In the genomic region with DNA sequence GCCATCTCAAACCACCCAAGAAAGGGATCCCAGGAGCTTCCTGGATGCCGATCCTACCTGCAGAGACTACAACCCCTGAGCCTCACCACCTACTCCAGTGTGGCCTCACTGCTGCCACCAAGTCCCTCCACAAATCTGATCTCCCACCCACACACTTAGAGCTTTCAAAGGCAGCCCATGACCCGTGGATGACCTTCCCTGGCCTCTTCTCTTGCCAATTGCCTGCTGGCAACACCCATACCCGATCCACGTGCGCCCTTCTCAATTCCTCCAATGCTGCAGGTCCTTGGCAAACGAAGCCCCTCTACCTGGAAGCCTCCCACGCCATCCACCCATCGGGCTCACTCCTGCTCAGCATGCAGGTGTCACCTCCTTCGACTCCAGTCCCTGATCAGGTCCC, we compare ENCODE assay signal across 21 cellular contexts. TPM values are rescaled to one million over a fixed set of nuclear protein-coding genes. Genes with fewer than 3 reads are reported as not detected.
A peak's percentile ranks its signal among the peaks of the same experiment; 100 is the strongest.
DNase-seq lines count a peak whose midpoint lies in the region; ATAC-seq, FAIRE-seq and TF ChIP-seq lines count a peak whose summit lies in the region.
"Had no signal": no experiment of that assay in that cellular context is flagged by ENCODE, and none has a peak within 500 bp of the region (broad histone marks: within the 10 kb centered on the region; RNA-seq: fewer than 3 reads in every experiment).

No MANE protein-coding gene starts in this region.

- peaks cover 62 to 99% (median 89%) of the 10 kb centered on the region in 3 donors for H3K4me1 Mint-ChIP-seq in naive B cell
- H3K4me1 Mint-ChIP-seq in stimulated activated naive CD8-positive, alpha-beta T cell treated with anti-CD3 and anti-CD28 coated beads, Interleukin-15, amount 100 ng/mL, for 72 hours: peaks cover 76% of the 10 kb centered on the region
- H3K4me1 Mint-ChIP-seq: endodermal cell had no signal

- TF ChIP-seq CTCF in GM12878 (IDR thresholded peaks at IDR 0.05 in 2 of 3, conservative IDR thresholded peaks at IDR 0.05 in 1 of 3; ENCODE audit: control insufficient read depth in 2 of 3, extremely low read depth in 1 of 3, insufficient read depth in 1 of 3, low read depth in 3 of 3, low read length in 3 of 3): no peak

- H3K9ac ChIP-seq in GM12878 (ENCODE audit: control insufficient read depth, insufficient read depth, low read length): no peak overlapping the region

- H4K20me1 ChIP-seq in GM12878 (ENCODE audit: control insufficient read depth, insufficient read depth): no peaks in the 10 kb centered on the region

- RAD21 ChIA-PET in GM12878 (lab: Charles Lee; ENCODE audit: unreplicated experiment): interaction anchor here (0.6 to 1.0 kb wide), 2 partner anchors 39 to 115 kb away, joined by 3 read pairs; no protein-coding TSS in a partner anchor

- BruUV-seq in GM12878 (replicated peaks; lab: Mats Ljungman, UMichigan): no TSS peak

- no peaks in the 10 kb centered on the region for H3K27me3 ChIP-seq in GM12878 (replicated peaks in 1 of 2; ENCODE audit: control insufficient read depth in 2 of 2, insufficient read depth in 2 of 2, low read length in 1 of 2)
- H3K27me3 ChIP-seq: gastroesophageal sphincter had no signal

- DNase-seq in Right ventricle myocardium inferior (ENCODE audit: missing footprints) (no peak), cardiac septum (ENCODE audit: low spot score) (no peak), GM12878 (ENCODE audit: low read depth, low spot score) (no peak), naive B cell (no peak), COLO829 (ENCODE audit: low spot score) (no peak), NCI-H1694 (lab: John Stamatoyannopoulos, UW) (no peak)
- DNase-seq in stimulated activated naive CD8-positive, alpha-beta T cell treated with anti-CD3 and anti-CD28 coated beads, Interleukin-15, amount 100 ng/mL, for 72 hours: no peak
- DNase-seq: activated CD4-positive, alpha-beta T cell treated with anti-CD3 and anti-CD28 coated beads, Interleukin-2, amount 50 U/mL, for 4 hours; activated effector memory CD4-positive, alpha-beta T cell treated with anti-CD3 and anti-CD28 coated beads, Interleukin-2, amount 50 U/mL, for 16 hours; endodermal cell; NCI-H1092 treated with DMSO at 0.1 percent for 48 hours; NCI-H2029; psoas muscle; T-helper 9 cell; WERI-Rb-1 had no signal

- peaks cover 41 to 57% of the 10 kb centered on the region in 2 donors for H3K36me3 Mint-ChIP-seq in naive B cell

- peaks cover 47% of the 10 kb centered on the region for H3K79me2 ChIP-seq in GM12878 (ENCODE audit: control insufficient read depth, insufficient read depth, low read length)

- no peak for FAIRE-seq in GM12878 (lab: Jason Lieb, UNC)
- FAIRE-seq: A549, colon had no signal

- CTCF ChIA-PET in GM12878 (lab: Yijun Ruan, JAX): interaction anchor here (0.9 kb wide), 1 partner anchor 56 kb away, joined by 3 read pairs; no protein-coding TSS in a partner anchor

- no peak overlapping the region for H3K4me3 ChIP-seq in GM12878
- H3K4me3 ChIP-seq: A549, gastroesophageal sphincter, psoas muscle had no signal

- H3K27ac Mint-ChIP-seq in naive B cell: peak overlapping the region; percentile 43 to 100 (median 85)
- H3K27ac Mint-ChIP-seq in stimulated activated naive CD8-positive, alpha-beta T cell treated with anti-CD3 and anti-CD28 coated beads, Interleukin-15, amount 100 ng/mL, for 72 hours: peak overlapping the region in 1 of 2 donors; percentile 2
- H3K27ac Mint-ChIP-seq: endodermal cell had no signal

- H3K4me1 ChIP-seq in GM12878 (ENCODE audit: control insufficient read depth, insufficient read depth, low read length): peaks cover 43% of the 10 kb centered on the region
- H3K4me1 ChIP-seq: A549, psoas muscle had no signal

- TF ChIP-seq POLR2A in GM12878 (IDR thresholded peaks at IDR 0.05; ENCODE audit: low read depth, low read length): no peak

- POLR2A ChIA-PET in GM12878 (lab: Charles Lee): interaction anchor here (0.7 to 1.3 kb wide), 2 partner anchors 9 kb away, joined by 3 to 5 read pairs; no protein-coding TSS in a partner anchor

- in situ Hi-C loops in GM12878 (cut with MboI): no loop called here

- SMC1A ChIA-PET in GM12878 (lab: Charles Lee; ENCODE audit: uncharacterized antibody, unreplicated experiment): interaction anchor here (1.0 to 2.0 kb wide), 6 partner anchors 9 to 73 kb away, joined by 3 to 6 read pairs (median 4); no protein-coding TSS in a partner anchor

- ATAC-seq in Right ventricle myocardium inferior: peak; percentile 16
- ATAC-seq in GM12878: no peak
- no peak for ATAC-seq in naive B cell (ENCODE audit: low read depth in 2 of 2)
- no peak for ATAC-seq in stimulated activated naive CD8-positive, alpha-beta T cell treated with anti-CD3 and anti-CD28 coated beads, Interleukin-15, amount 100 ng/mL, for 72 hours
- ATAC-seq in GM21360 (IDR thresholded peaks at IDR 0.05; ENCODE audit: unreplicated experiment): no peak
- ATAC-seq: HCT116 had no signal

- no peaks in the 10 kb centered on the region for H3K27me3 Mint-ChIP-seq in naive B cell
- H3K27me3 Mint-ChIP-seq in stimulated activated naive CD8-positive, alpha-beta T cell treated with anti-CD3 and anti-CD28 coated beads, Interleukin-15, amount 100 ng/mL, for 72 hours: no peaks in the 10 kb centered on the region

- intact Hi-C loops in Right ventricle myocardium inferior (cut with DNase I): no loop called here
- intact Hi-C loops in cardiac septum (cut with DNase I): no loop called here
- intact Hi-C loops in GM12878 (cut with micrococcal nuclease; ENCODE audit: unreplicated experiment): no loop called here

- 74% methylated on average over 8 of the region's 9 CpGs for WGBS in GM12878 (ENCODE audit: insufficient coverage, insufficient replicate concordance, low lambda C conversion rate, missing lambda C conversion rate)

- H2AFZ ChIP-seq in GM12878 (ENCODE audit: control insufficient read depth, low read depth, low read length): no peak overlapping the region

- H3K27ac ChIP-seq in GM12878 (ENCODE audit: control insufficient read depth, insufficient read depth): no peak overlapping the region
- H3K27ac ChIP-seq: A549, C4-2B, gastroesophageal sphincter, psoas muscle, WERI-Rb-1 had no signal

- TF ChIP-seq EP300 in GM12878 (IDR thresholded peaks at IDR 0.05; ENCODE audit: borderline replicate concordance in 1 of 2, control insufficient read depth in 1 of 2, low read depth in 2 of 2, low read length in 2 of 2): no peak

- peak overlapping the region in 3 of 8 donors; percentile 42 to 64 (median 47) for H3K4me3 Mint-ChIP-seq in naive B cell
- peak overlapping the region; percentile 86 to 99 for H3K4me3 Mint-ChIP-seq in stimulated activated naive CD8-positive, alpha-beta T cell treated with anti-CD3 and anti-CD28 coated beads, Interleukin-15, amount 100 ng/mL, for 72 hours
- H3K4me3 Mint-ChIP-seq: endodermal cell had no signal

- TF ChIP-seq RAD21 in GM12878 (IDR thresholded peaks at IDR 0.05; ENCODE audit: insufficient read depth, low read depth, low read length): no peak

- H3K36me3 ChIP-seq in GM12878 (ENCODE audit: control insufficient read depth in 2 of 2, insufficient read depth in 2 of 2, low read length in 1 of 2): peaks cover 21 to 48% of the 10 kb centered on the region in 2 experiments
- H3K36me3 ChIP-seq: WERI-Rb-1 had no signal

- H3K4me2 ChIP-seq in GM12878 (ENCODE audit: control insufficient read depth, insufficient read depth): 0 out of 2 replicates have a peak overlapping the region, but pooled peaks have one; percentile 3
- H3K4me2 ChIP-seq: A549 had no signal

- H3K9me3 ChIP-seq in GM12878 (replicated peaks; ENCODE audit: control insufficient read depth, insufficient read depth, low read length): no peaks in the 10 kb centered on the region
- H3K9me3 ChIP-seq: A549, gastroesophageal sphincter, psoas muscle had no signal

- peaks cover 0 to 4% (median 0%) of the 10 kb centered on the region in 7 donors for H3K9me3 Mint-ChIP-seq in naive B cell
- H3K9me3 Mint-ChIP-seq in stimulated activated naive CD8-positive, alpha-beta T cell treated with anti-CD3 and anti-CD28 coated beads, Interleukin-15, amount 100 ng/mL, for 72 hours: no peaks in the 10 kb centered on the region
- H3K9me3 Mint-ChIP-seq: endodermal cell had no signal

RNA-seq across cellular contexts. Expression of a gene that starts 30.7 kb away (rescaled TPM):
- total RNA-seq in Right ventricle myocardium inferior (11.8 TPM), cardiac septum (3.5 TPM), GM12878 (2014; rRNA removed) (112 and 132 TPM in 2 replicates), GM12878 (2014; rRNA removed; fragmentation: Illumina TruSeq; extraction: Trizol) (93.9 and 94.4 TPM in 2 replicates), GM12878 (2021) (82.5 and 87.1 TPM in 2 replicates)
- 114 and 137 TPM in 2 replicates for total RNA-seq in GM12878 (2013; cell fraction: nucleolus; rRNA removed)
- polyA plus RNA-seq in GM12878 (2011; ENCODE audit: low read depth): 67.2 TPM
- polyA plus RNA-seq in GM12878 (2011; rRNA removed) (123 and 181 TPM in 2 replicates), GM12878 (2014; fragmentation: Illumina TruSeq; extraction: Trizol) (130 and 134 TPM in 2 replicates), GM12878 (2014; fragmentation: Nextera tagmentation; extraction: Ambion mirVana) (10 to 100 TPM; 27.8 to 38.9 TPM), GM12878 (2014; rRNA removed) (77.4 and 85.4 TPM in 2 replicates), GM12878 (2016; fragmentation: Nextera tagmentation; extraction: Ambion mirVana) (100 to 1,000 TPM; 125 to 126 TPM), naive B cell (ENCODE audit: low read depth in 6 of 6) (100 to 1,000 TPM; 654 to 887 (median 845) TPM)
- polyA plus RNA-seq in GM12878 (2011; cell fraction: cytosol; rRNA removed): 130 and 168 TPM in 2 replicates
- polyA plus RNA-seq in GM12878 (2011; cell fraction: nucleus; rRNA removed): 91.0 and 91.5 TPM in 2 replicates
- 108 and 110 TPM in 2 replicates for polyA plus RNA-seq in GM12878 (2012)
- polyA minus RNA-seq in GM12878 (2011; rRNA and poly(A)+ RNA removed): 95.5 and 100 TPM in 2 replicates
- polyA minus RNA-seq in GM12878 (2011; cell fraction: cytosol; rRNA and poly(A)+ RNA removed): 37.6 and 43.0 TPM in 2 replicates
- 23.3 and 41.7 TPM in 2 replicates for polyA minus RNA-seq in GM12878 (2011; cell fraction: nucleus; rRNA and poly(A)+ RNA removed)

RNA-seq across cellular contexts. Expression of a gene that starts 44.3 kb away (rescaled TPM):
- total RNA-seq in Right ventricle myocardium inferior: 26.9 TPM
- 20.7 TPM for total RNA-seq in cardiac septum
- 34.3 and 34.6 TPM in 2 replicates for total RNA-seq in GM12878 (2013; cell fraction: nucleolus; rRNA removed)
- 15.3 and 15.6 TPM in 2 replicates for total RNA-seq in GM12878 (2014; rRNA removed)
- total RNA-seq in GM12878 (2014; rRNA removed; fragmentation: Illumina TruSeq; extraction: Trizol): 15.3 and 16.6 TPM in 2 replicates
- total RNA-seq in GM12878 (2021): 11.5 and 13.8 TPM in 2 replicates
- 27.3 TPM for polyA plus RNA-seq in GM12878 (2011; ENCODE audit: low read depth)
- 16.7 and 18.6 TPM in 2 replicates for polyA plus RNA-seq in GM12878 (2011; rRNA removed)
- polyA plus RNA-seq in GM12878 (2011; cell fraction: cytosol; rRNA removed): 5.9 and 7.3 TPM in 2 replicates
- polyA plus RNA-seq in GM12878 (2011; cell fraction: nucleus; rRNA removed): 19.5 and 23.1 TPM in 2 replicates
- polyA plus RNA-seq in GM12878 (2012): 12.8 and 15.4 TPM in 2 replicates
- 12.9 and 21.2 TPM in 2 replicates for polyA plus RNA-seq in GM12878 (2014; fragmentation: Illumina TruSeq; extraction: Trizol)
- 10 to 100 TPM in 1 of 2 experiments, 1 to 10 TPM in 1; 8.8 to 10.2 TPM for polyA plus RNA-seq in GM12878 (2014; fragmentation: Nextera tagmentation; extraction: Ambion mirVana)
- 15.4 and 20.3 TPM in 2 replicates for polyA plus RNA-seq in GM12878 (2014; rRNA removed)
- 10 to 100 TPM; 16.7 to 23.5 TPM for polyA plus RNA-seq in GM12878 (2016; fragmentation: Nextera tagmentation; extraction: Ambion mirVana)
- 7.3 and 14.8 TPM in 2 replicates for polyA minus RNA-seq in GM12878 (2011; rRNA and poly(A)+ RNA removed)
- 2.4 and 3.9 TPM in 2 replicates for polyA minus RNA-seq in GM12878 (2011; cell fraction: cytosol; rRNA and poly(A)+ RNA removed)
- 9.6 and 11.4 TPM in 2 replicates for polyA minus RNA-seq in GM12878 (2011; cell fraction: nucleus; rRNA and poly(A)+ RNA removed)
- polyA plus RNA-seq in naive B cell (ENCODE audit: low read depth in 6 of 6): 100 to 1,000 TPM in 1 of 6 donors, 10 to 100 TPM in 5; 52.8 to 109 (median 84.3) TPM
